Comparison of ENCODE assay signal across 8 cellular contexts in the genomic region with DNA sequence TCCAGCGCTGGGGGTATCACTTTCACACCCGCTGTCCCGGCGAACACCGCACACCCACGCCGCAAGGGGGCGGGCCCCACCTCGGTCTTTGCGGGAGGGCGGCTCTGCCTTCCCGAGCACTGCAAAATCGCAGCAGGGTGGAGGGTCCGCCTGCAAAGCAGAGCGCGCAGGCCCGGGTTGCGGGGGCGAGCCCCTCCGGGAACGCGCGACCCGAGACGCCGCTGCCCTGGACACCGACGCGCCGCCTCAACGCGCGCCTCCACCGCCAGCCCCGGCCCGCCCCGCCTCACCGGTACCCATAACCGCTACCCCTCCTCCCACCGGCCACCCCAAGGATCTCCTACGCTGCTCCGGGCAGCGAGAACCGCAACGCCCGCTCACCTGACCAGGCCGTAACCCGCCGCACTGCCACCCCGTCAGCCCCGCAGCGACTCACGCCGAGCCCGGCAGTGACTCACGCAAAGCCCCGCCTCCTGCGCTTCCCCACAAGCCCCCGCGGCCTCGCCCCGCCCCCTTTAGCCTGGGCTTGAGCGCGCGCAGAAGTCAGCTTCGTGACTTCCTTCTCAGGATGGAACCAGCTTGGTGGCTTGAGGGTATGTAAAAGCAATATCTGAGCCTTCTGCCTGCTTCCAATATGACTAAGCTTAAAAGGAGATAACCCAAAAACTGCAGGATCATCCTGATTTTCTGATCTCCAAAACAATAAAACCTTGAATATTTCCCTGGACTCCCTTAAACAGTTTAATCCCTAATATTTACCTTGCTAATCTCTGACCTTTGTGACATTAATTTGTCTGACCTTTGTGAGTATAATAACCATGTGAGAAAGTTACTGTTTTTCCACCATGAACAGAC. TPM values are rescaled to one million over a fixed set of nuclear protein-coding genes. Genes with fewer than 3 reads are reported as not detected.
DNase-seq lines count a peak whose midpoint lies in the region; TF ChIP-seq lines count a peak whose summit lies in the region.

A gene with protein sequence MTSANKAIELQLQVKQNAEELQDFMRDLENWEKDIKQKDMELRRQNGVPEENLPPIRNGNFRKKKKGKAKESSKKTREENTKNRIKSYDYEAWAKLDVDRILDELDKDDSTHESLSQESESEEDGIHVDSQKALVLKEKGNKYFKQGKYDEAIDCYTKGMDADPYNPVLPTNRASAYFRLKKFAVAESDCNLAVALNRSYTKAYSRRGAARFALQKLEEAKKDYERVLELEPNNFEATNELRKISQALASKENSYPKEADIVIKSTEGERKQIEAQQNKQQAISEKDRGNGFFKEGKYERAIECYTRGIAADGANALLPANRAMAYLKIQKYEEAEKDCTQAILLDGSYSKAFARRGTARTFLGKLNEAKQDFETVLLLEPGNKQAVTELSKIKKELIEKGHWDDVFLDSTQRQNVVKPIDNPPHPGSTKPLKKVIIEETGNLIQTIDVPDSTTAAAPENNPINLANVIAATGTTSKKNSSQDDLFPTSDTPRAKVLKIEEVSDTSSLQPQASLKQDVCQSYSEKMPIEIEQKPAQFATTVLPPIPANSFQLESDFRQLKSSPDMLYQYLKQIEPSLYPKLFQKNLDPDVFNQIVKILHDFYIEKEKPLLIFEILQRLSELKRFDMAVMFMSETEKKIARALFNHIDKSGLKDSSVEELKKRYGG (minus strand): TSS at position 460 of the 855 bp plus-strand sequence. CDS start 3,190 bp downstream, outside the sequence.

- no peak within 1 kb of the TSS for H4K91ac ChIP-seq in H9 (ENCODE audit: insufficient read length, low read depth, low read length)

- H2BK5ac ChIP-seq in H9 (ENCODE audit: insufficient read length, low read length) = no peak within 1 kb of the TSS

- H3K18ac ChIP-seq in H9 (ENCODE audit: insufficient read length, low read depth, low read length) = peak within 1 kb of the TSS; percentile 54

- peaks cover 6% of the 10 kb centered on the region for H3K23me2 ChIP-seq in H9 (ENCODE audit: insufficient read length, low read depth, low read length, poor library complexity, severe bottlenecking)

- no peak within 1 kb of the TSS for H3K23ac ChIP-seq in H9 (ENCODE audit: insufficient read length, low read depth, low read length)

- no peak within 1 kb of the TSS for H2AK5ac ChIP-seq in H9 (ENCODE audit: insufficient read length, low read length)

- no peaks in the 10 kb centered on the region for H3K79me1 ChIP-seq in H9 (ENCODE audit: insufficient read depth, low read depth, low read length, poor library complexity, severe bottlenecking)

- H3K9me3 ChIP-seq in ES-I3 (ENCODE audit: control insufficient read depth, insufficient read depth, low read length) (no peaks in the 10 kb centered on the region), H9 (ENCODE audit: control insufficient read depth, low read depth, low read length) (no peaks in the 10 kb centered on the region), MG63 (no peaks in the 10 kb centered on the region), stomach smooth muscle (ENCODE audit: control insufficient read depth in 2 of 2, low read length in 2 of 2) (no peaks in the 10 kb centered on the region)

- H3T11ph ChIP-seq in H9 (ENCODE audit: low read length) = no peak within 1 kb of the TSS

- no peak within 1 kb of the TSS for H2BK12ac ChIP-seq in H9 (ENCODE audit: insufficient read length, low read depth, low read length)

- H3K4me3 Mint-ChIP-seq in H9 = peak within 1 kb of the TSS; percentile 83 to 92
- peak within 1 kb of the TSS; percentile 87 for H3K4me3 Mint-ChIP-seq in neural crest cell

- peak within 1 kb of the TSS; percentile 18 to 98 (median 96); a peak in 6 of 7 replicates for H3K27ac Mint-ChIP-seq in H9
- peak within 1 kb of the TSS; percentile 97 for H3K27ac Mint-ChIP-seq in neural crest cell (ENCODE audit: unreplicated experiment)

- H3K4me1 Mint-ChIP-seq in H9 (peaks cover 20 to 23% of the 10 kb centered on the region in 2 experiments), neural crest cell (peaks cover 27% of the 10 kb centered on the region)

- H3K27me3 ChIP-seq in H9 (ENCODE audit: insufficient read depth, low read length) = no peaks in the 10 kb centered on the region
- H3K27me3 ChIP-seq in MG63 = no peaks in the 10 kb centered on the region
- H3K27me3 ChIP-seq in stomach smooth muscle (ENCODE audit: control insufficient read depth in 1 of 2, insufficient read depth in 2 of 2, low read length in 2 of 2) = no peaks in the 10 kb centered on the region

- peak; percentile 97 for DNase-seq in H9
- DNase-seq in MG63 = peak; percentile 95
- peak; percentile 94 for DNase-seq in SIG-M5 treated with dmso at 0.1 percent for 504 hours (lab: John Stamatoyannopoulos, UW; ENCODE audit: unreplicated experiment)
- DNase-seq in activated gamma-delta T cell treated with Interleukin-2 at 50 U/mL for 16 hours = peak; percentile 98
- peak; percentile 90 to 98 for DNase-seq in foreskin fibroblast
- DNase-seq in neural crest cell (ENCODE audit: low read depth, low spot score) = peak; percentile 94

- H3K27me3 Mint-ChIP-seq in H9 (ENCODE audit: low read depth) (no peaks in the 10 kb centered on the region), neural crest cell (ENCODE audit: low read depth) (no peaks in the 10 kb centered on the region)

- H2BK15ac ChIP-seq in H9 (ENCODE audit: low read depth, low read length) = no peak within 1 kb of the TSS

- no peaks in the 10 kb centered on the region for H4K20me1 ChIP-seq in H9 (ENCODE audit: control insufficient read depth, insufficient read depth, insufficient read length)

- H3K56ac ChIP-seq in H9 (ENCODE audit: insufficient read length, low read depth, low read length) = no peak within 1 kb of the TSS

- H3K36me3 ChIP-seq in ES-I3 (ENCODE audit: insufficient read depth, low read length) (no peaks in the 10 kb centered on the region; the same call in 1 of the 2 replicates), MG63 (peaks cover 24% of the 10 kb centered on the region), stomach smooth muscle (ENCODE audit: control insufficient read depth in 2 of 2, insufficient read depth in 2 of 2, low read length in 2 of 2) (peaks cover under 1% of the 10 kb centered on the region in 2 donors)

- no CpG with 5 or more reads among the region's 66 CpGs for WGBS in H9 (ENCODE audit: extremely low coverage, insufficient read length, low lambda C conversion rate)

- no peak within 1 kb of the TSS for H2AFZ ChIP-seq in H9 (ENCODE audit: low read length)

- 0 out of 2 replicates have a peak, but pooled peaks cover 4% of the 10 kb centered on the region for H3K4me1 ChIP-seq in ES-I3 (ENCODE audit: insufficient read depth, low read length)
- no peaks in the 10 kb centered on the region; the same call in 1 of the 2 replicates for H3K4me1 ChIP-seq in H9 (ENCODE audit: insufficient read depth, low read length)
- H3K4me1 ChIP-seq in stomach smooth muscle (ENCODE audit: control insufficient read depth, insufficient read depth, low read length) = peaks cover 4% of the 10 kb centered on the region

- TF ChIP-seq CTCF in H9 (conservative IDR thresholded peaks at IDR 0.05) (peak; percentile 67), foreskin fibroblast (IDR thresholded peaks at IDR 0.05; ENCODE audit: low read depth, low read length) (peak; percentile 47), neural crest cell (conservative IDR thresholded peaks at IDR 0.05) (peak; percentile 80)

- peak within 1 kb of the TSS; percentile 91 for H3K14ac ChIP-seq in H9 (ENCODE audit: insufficient read depth, low read length)

- no peak within 1 kb of the TSS for H3K4ac ChIP-seq in H9 (ENCODE audit: low read depth, low read length)

- H4K5ac ChIP-seq in H9 (ENCODE audit: insufficient read length, low read depth, low read length) = no peak within 1 kb of the TSS

- H3K27ac ChIP-seq in H9 (ENCODE audit: insufficient read length, low read depth, low read length) (no peak within 1 kb of the TSS), stomach smooth muscle (ENCODE audit: low read length) (peak within 1 kb of the TSS; percentile 56)

- no peak within 1 kb of the TSS for H2BK120ac ChIP-seq in H9 (ENCODE audit: low read depth, low read length, poor library complexity, severe bottlenecking)

- no peak within 1 kb of the TSS for H2BK20ac ChIP-seq in H9 (ENCODE audit: low read depth, low read length, poor library complexity, severe bottlenecking)

- H4K8ac ChIP-seq in H9 (replicated peaks; ENCODE audit: insufficient read length, low read depth, low read length) = no peak within 1 kb of the TSS

- H3K9me3 Mint-ChIP-seq in H9 = no peaks in the 10 kb centered on the region
- H3K9me3 Mint-ChIP-seq in neural crest cell = no peaks in the 10 kb centered on the region

- peaks cover 7% of the 10 kb centered on the region; the same call in 1 of the 2 replicates for H3K79me2 ChIP-seq in H9 (ENCODE audit: insufficient read depth, low read length)

- H3K9ac ChIP-seq in ES-I3 (ENCODE audit: low read depth, low read length) (peak within 1 kb of the TSS; percentile 38), H9 (ENCODE audit: extremely low read depth, insufficient read length, low read length) (peak within 1 kb of the TSS; percentile 82), stomach smooth muscle (ENCODE audit: low read length in 2 of 2) (peak within 1 kb of the TSS; percentile 60 to 76)

- peak within 1 kb of the TSS; percentile 96 for H3K4me2 ChIP-seq in H9 (ENCODE audit: insufficient read depth, insufficient read length, low read length)

- peaks cover 2 to 15% (median 13%) of the 10 kb centered on the region in 3 experiments for H3K36me3 Mint-ChIP-seq in H9 (ENCODE audit: insufficient read depth in 1 of 3, low read depth in 3 of 3)
- no peaks in the 10 kb centered on the region for H3K36me3 Mint-ChIP-seq in neural crest cell (ENCODE audit: low read depth)

- peak within 1 kb of the TSS; percentile 66 for H3K4me3 ChIP-seq in MG63
- peak within 1 kb of the TSS; percentile 64 to 79 for H3K4me3 ChIP-seq in foreskin fibroblast (ENCODE audit: low read depth in 1 of 2, low read length in 2 of 2)
- peak within 1 kb of the TSS; percentile 73 to 89 for H3K4me3 ChIP-seq in stomach smooth muscle (ENCODE audit: low read length in 2 of 2)

RNA-seq across cellular contexts. Expression of the gene that starts here (rescaled TPM):
- 48.9 and 53.3 TPM in 2 replicates for total RNA-seq in H9 (2021)
- total RNA-seq in MG63 (2014; rRNA removed; shearing (Covaris generic); ENCODE audit: low replicate concordance) = 18.1 and 56.5 TPM in 2 replicates
- total RNA-seq in neural crest cell = 45.2 and 49.4 TPM in 2 replicates
